Comparison of ENCODE assay signal across 10 cellular contexts in genomic region chr11:70326365-70326803, GRCh38. TPM values are rescaled to one million over a fixed set of nuclear protein-coding genes. Genes with fewer than 3 reads are reported as not detected.
DNase-seq lines count a peak whose midpoint lies in the region; ATAC-seq and TF ChIP-seq lines count a peak whose summit lies in the region.
"Had no signal": no experiment of that assay in that cellular context is flagged by ENCODE, and none has a peak within 500 bp of the region (broad histone marks: within the 10 kb centered on the region; RNA-seq: fewer than 3 reads in every experiment).

No MANE protein-coding gene starts in this region.

- intact Hi-C loops in right lobe of liver (cut with DNase I), result no loop called here

- no peak for TF ChIP-seq POLR2A in right lobe of liver (IDR thresholded peaks at IDR 0.05)

- H3K36me3 ChIP-seq in right lobe of liver, result peaks cover 0 to 39% (median 3%) of the 10 kb centered on the region in 4 donors

- no peak overlapping the region for H3K27ac Mint-ChIP-seq in T-helper 2 cell treated with Interferon-gamma antibody and Interleukin-4, amounts not matched to agents 5 μg/mL and 100 μg/mL, for 36 hours

- peak; percentile 84 to 88 (median 86) for ATAC-seq in right lobe of liver
- ATAC-seq in GM21381 (IDR thresholded peaks at IDR 0.05; ENCODE audit: unreplicated experiment), result no peak

- peaks cover 30% of the 10 kb centered on the region for H3K36me3 Mint-ChIP-seq in T-helper 2 cell treated with Interferon-gamma antibody and Interleukin-4, amounts not matched to agents 5 μg/mL and 100 μg/mL, for 36 hours (ENCODE audit: low read depth)

- H3K4me1 ChIP-seq in right lobe of liver, result peaks cover 0 to 17% (median 8%) of the 10 kb centered on the region in 4 donors

- no peaks in the 10 kb centered on the region for H3K27me3 Mint-ChIP-seq in T-helper 2 cell treated with Interferon-gamma antibody and Interleukin-4, amounts not matched to agents 5 μg/mL and 100 μg/mL, for 36 hours (ENCODE audit: low read depth)

- no peak for TF ChIP-seq CTCF in right lobe of liver (IDR thresholded peaks at IDR 0.05)

- DNase-seq in GM04504 (ENCODE audit: low read depth) (peak; percentile 58), cerebellar cortex (ENCODE audit: low spot score) (peak; percentile 35), right lobe of liver (no peak), stromal cell of bone marrow (ENCODE audit: low read depth) (peak; percentile 78), NCI-H2107 (lab: John Stamatoyannopoulos, UW) (no peak), NAMALWA (ENCODE audit: low spot score) (no peak)
- no peak for DNase-seq in T-helper 2 cell treated with Interferon-gamma antibody and Interleukin-4, amounts not matched to agents 5 μg/mL and 100 μg/mL, for 36 hours (ENCODE audit: low spot score)
- DNase-seq: activated CD4-positive, alpha-beta T cell treated with anti-CD3 and anti-CD28 coated beads for 48 hours had no signal

- no peaks in the 10 kb centered on the region for H3K9me3 Mint-ChIP-seq in T-helper 2 cell treated with Interferon-gamma antibody and Interleukin-4, amounts not matched to agents 5 μg/mL and 100 μg/mL, for 36 hours

- peak overlapping the region; percentile 9 to 81 (median 65) for H3K27ac ChIP-seq in right lobe of liver
- H3K27ac ChIP-seq: KMS-11 had no signal

- H3K4me3 Mint-ChIP-seq in T-helper 2 cell treated with Interferon-gamma antibody and Interleukin-4, amounts not matched to agents 5 μg/mL and 100 μg/mL, for 36 hours, result no peak overlapping the region

- no peaks in the 10 kb centered on the region for H3K4me1 Mint-ChIP-seq in T-helper 2 cell treated with Interferon-gamma antibody and Interleukin-4, amounts not matched to agents 5 μg/mL and 100 μg/mL, for 36 hours (ENCODE audit: low read depth)

- H3K9me3 ChIP-seq in right lobe of liver, result no peaks in the 10 kb centered on the region

- WGBS in right lobe of liver (ENCODE audit: insufficient coverage, low coverage, low lambda C conversion rate, missing lambda C conversion rate), result 8% methylated on average over 5 of the region's 5 CpGs

- H3K4me3 ChIP-seq in right lobe of liver, result peak overlapping the region in 2 of 3 donors; percentile 14 to 21

- H3K27me3 ChIP-seq in right lobe of liver, result no peaks in the 10 kb centered on the region

RNA-seq across cellular contexts. Expression of gene PPFIA1, which starts 55.9 kb away (rescaled TPM):
- 10 to 100 TPM; 21.1 to 27.0 (median 22.7) TPM for total RNA-seq in right lobe of liver

Comparison
In these comparisons a context has a peak if more than half of its experiments do, and no peak if none do; other contexts are left out.
1. DNase-seq: peak in GM04504 (single experiment), cerebellar cortex (single experiment) and stromal cell of bone marrow (single experiment); none in right lobe of liver (0 of 3), T-helper 2 cell treated with Interferon-gamma antibody and Interleukin-4, amounts not matched to agents 5 μg/mL and 100 μg/mL, for 36 hours (single experiment), NCI-H2107 (single experiment) and NAMALWA (single experiment).